In genomic region chr7:44541876-44542610, GRCh38 we compare ENCODE assay signal across 25 cellular contexts. TPM values are rescaled to one million over a fixed set of nuclear protein-coding genes. Genes with fewer than 3 reads are reported as not detected.
DNase-seq lines count a peak whose midpoint lies in the region; ATAC-seq and TF ChIP-seq lines count a peak whose summit lies in the region.
"Had no signal": no experiment of that assay in that cellular context is flagged by ENCODE, and none has a peak within 500 bp of the region (broad histone marks: within the 10 kb centered on the region; RNA-seq: fewer than 3 reads in every experiment).

No MANE protein-coding gene starts in this region.

- no peak overlapping the region for H3K4me3 ChIP-seq in PC-9
- no peak overlapping the region for H3K4me3 ChIP-seq in right lobe of liver
- H3K4me3 ChIP-seq in left lung = no peak overlapping the region
- H3K4me3 ChIP-seq: A549, BLaER1, heart right ventricle, mucosa of descending colon had no signal

- H4K20me1 ChIP-seq in PC-9 (ENCODE audit: insufficient read depth) = no peaks in the 10 kb centered on the region
- H4K20me1 ChIP-seq: BLaER1 had no signal

- peaks cover 33% of the 10 kb centered on the region for H3F3A ChIP-seq in PC-9 (ENCODE audit: insufficient read depth, low read depth)

- no peaks in the 10 kb centered on the region for H3K79me2 ChIP-seq in PC-9 (ENCODE audit: low read depth)

- H3K27me3 ChIP-seq in PC-9 (ENCODE audit: insufficient read depth, low read depth) (no peaks in the 10 kb centered on the region), right lobe of liver (no peaks in the 10 kb centered on the region), left lung (no peaks in the 10 kb centered on the region)
- H3K27me3 ChIP-seq: BLaER1, heart right ventricle, neutrophil had no signal

- H3K9me2 ChIP-seq in PC-9 (ENCODE audit: insufficient read depth) = no peaks in the 10 kb centered on the region

- POLR2A ChIA-PET in PC-9 (lab: Charles Lee; ENCODE audit: unreplicated experiment) = no interaction called here

- H3K4me1 ChIP-seq in PC-9 (replicated peaks; ENCODE audit: insufficient read depth) (peaks cover 47% of the 10 kb centered on the region), right lobe of liver (peaks cover 0 to 42% (median 12%) of the 10 kb centered on the region in 4 donors), left lung (peaks cover 0 to 5% of the 10 kb centered on the region in 2 donors)
- H3K4me1 ChIP-seq: BLaER1, heart right ventricle had no signal

- H3K4me1 Mint-ChIP-seq in Calu3 (ENCODE audit: low read depth, unreplicated experiment) = peaks cover 80% of the 10 kb centered on the region
- H3K4me1 Mint-ChIP-seq: brain had no signal

- DNase-seq in Calu3 (no peak), PC-9 (no peak), right lobe of liver (no peak), cerebellar nuclear complex (lab: John Stamatoyannopoulos, UW) (no peak), left lung (no peak)
- DNase-seq: activated CD4-positive, alpha-beta T cell treated with anti-CD3 and anti-CD28 coated beads, Interleukin-2, amount 10 ng/mL, durations not matched to agents 24 days and 14 days; cortex of kidney; H9; heart right ventricle; left ventricle myocardium superior; mucosa of descending colon; NCI-H1092; NCI-H1930; NCI-H345; NCI-H82; stimulated activated CD4-positive, alpha-beta T cell treated with anti-CD3 and anti-CD28 coated beads, Interleukin-4, amount 100 ng/mL, for 24 hours had no signal

- peak overlapping the region; percentile 81 for H3K4me2 ChIP-seq in PC-9
- H3K4me2 ChIP-seq: BLaER1 had no signal

- WGBS in right lobe of liver (ENCODE audit: insufficient coverage, low coverage, low lambda C conversion rate, missing lambda C conversion rate) = 30% methylated on average over 2 of the region's 6 CpGs

- H3K9me3 ChIP-seq in PC-9 (ENCODE audit: insufficient read depth, low read depth) = no peaks in the 10 kb centered on the region
- no peaks in the 10 kb centered on the region for H3K9me3 ChIP-seq in right lobe of liver
- H3K9me3 ChIP-seq in left lung = no peaks in the 10 kb centered on the region
- H3K9me3 ChIP-seq: A549, BLaER1, Caco-2, heart right ventricle, mucosa of descending colon, neutrophil had no signal

- peak overlapping the region; percentile 85 for H3K27ac Mint-ChIP-seq in Calu3 (ENCODE audit: unreplicated experiment)
- H3K27ac Mint-ChIP-seq: activated CD4-positive, alpha-beta T cell treated with anti-CD3 and anti-CD28 coated beads, Interleukin-2, amount 10 ng/mL, durations not matched to agents 24 days and 14 days; activated T-helper 2 cell treated with anti-CD3 and anti-CD28 coated beads, Interferon-gamma antibody, Interleukin-2, Interleukin-4, amounts not matched to agents 10 μg/mL and 5 μg/mL and 100 μg/mL, durations not matched to agents 14 hours and 24 hours and 36 hours; H9; T-helper 1 cell treated with Interleukin-12 subunit alpha and Interleukin-12 subunit beta and Interleukin-4 antibody, amounts not matched to agents 30 μg/mL and 1 μg/mL, for 36 hours had no signal

- H3K9me3 Mint-ChIP-seq in Calu3 (ENCODE audit: low read depth, unreplicated experiment) = no peaks in the 10 kb centered on the region
- H3K9me3 Mint-ChIP-seq: activated CD4-positive, alpha-beta T cell treated with anti-CD3 and anti-CD28 coated beads, Interleukin-2, amount 10 ng/mL, durations not matched to agents 24 days and 14 days; activated T-helper 2 cell treated with anti-CD3 and anti-CD28 coated beads, Interferon-gamma antibody, Interleukin-2, Interleukin-4, amounts not matched to agents 10 μg/mL and 5 μg/mL and 100 μg/mL, durations not matched to agents 14 hours and 24 hours and 36 hours; H9; T-helper 1 cell treated with Interleukin-12 subunit alpha and Interleukin-12 subunit beta and Interleukin-4 antibody, amounts not matched to agents 30 μg/mL and 1 μg/mL, for 36 hours had no signal

- BruUV-seq in Calu3 (replicated peaks; lab: Mats Ljungman, UMichigan) = TSS peak; percentile 84
- no TSS peak for BruUV-seq in PC-9 (replicated peaks; lab: Mats Ljungman, UMichigan)

- TF ChIP-seq POLR2A in right lobe of liver (IDR thresholded peaks at IDR 0.05) = no peak

- H3K36me3 ChIP-seq in PC-9 (ENCODE audit: low read depth) (no peaks in the 10 kb centered on the region), right lobe of liver (no peaks in the 10 kb centered on the region), left lung (no peaks in the 10 kb centered on the region)
- H3K36me3 ChIP-seq: BLaER1, heart right ventricle, neutrophil had no signal

- no peak overlapping the region for H2AFZ ChIP-seq in PC-9

- TF ChIP-seq CTCF in Calu3 (IDR thresholded peaks at IDR 0.05; ENCODE audit: unreplicated experiment) = no peak
- no peak for TF ChIP-seq CTCF in PC-9 (conservative IDR thresholded peaks at IDR 0.05)
- no peak for TF ChIP-seq CTCF in right lobe of liver (IDR thresholded peaks at IDR 0.05)
- TF ChIP-seq CTCF in left lung (IDR thresholded peaks at IDR 0.05) = no peak

- ATAC-seq in right lobe of liver = no peak
- no peak for ATAC-seq in left lung
- no peak for ATAC-seq in GM18867 (IDR thresholded peaks at IDR 0.05; ENCODE audit: unreplicated experiment)
- ATAC-seq: left ventricle myocardium superior had no signal

- H3K27ac ChIP-seq in PC-9 (peak overlapping the region; percentile 80; the same call in 1 of the 2 replicates), right lobe of liver (peak overlapping the region; percentile 90 to 99 (median 92)), left lung (no peak overlapping the region)
- H3K27ac ChIP-seq: BLaER1, heart right ventricle, neutrophil had no signal

- CTCF ChIA-PET in Calu3 (lab: Charles Lee) (interaction anchor here (0.7 to 1.7 kb wide), 7 partner anchors 14 to 96 kb away, joined by 3 to 12 read pairs (median 3); partner anchors contain the start of gene DDX56), PC-9 (lab: Charles Lee) (no interaction called here)

- no peaks in the 10 kb centered on the region for H3K27me3 Mint-ChIP-seq in Calu3 (ENCODE audit: unreplicated experiment)

- peak overlapping the region; percentile 78 for H3K4me3 Mint-ChIP-seq in Calu3 (ENCODE audit: low read depth, unreplicated experiment)
- H3K4me3 Mint-ChIP-seq: activated CD4-positive, alpha-beta T cell treated with anti-CD3 and anti-CD28 coated beads, Interleukin-2, amount 10 ng/mL, durations not matched to agents 24 days and 14 days; brain; H9; T-helper 1 cell treated with Interleukin-12 subunit alpha and Interleukin-12 subunit beta and Interleukin-4 antibody, amounts not matched to agents 30 μg/mL and 1 μg/mL, for 36 hours had no signal

- peaks cover 43% of the 10 kb centered on the region for H3K36me3 Mint-ChIP-seq in Calu3 (ENCODE audit: insufficient read depth, unreplicated experiment)
- H3K36me3 Mint-ChIP-seq: brain had no signal

- intact Hi-C loops in Calu3 (cut with micrococcal nuclease; ENCODE audit: unreplicated experiment) (loop anchor here (1.0 kb wide), 2 partner anchors 23 to 52 kb away; partner anchors contain the start of gene NUDCD3), PC-9 (cut with micrococcal nuclease; ENCODE audit: unreplicated experiment) (no loop called here), right lobe of liver (cut with DNase I) (no loop called here), left lung (cut with DNase I) (no loop called here)

RNA-seq across cellular contexts. Expression of gene NPC1L1, which starts 0.9 kb away (rescaled TPM):
- total RNA-seq in Calu3 (2022) = 45.0 and 46.0 TPM in 2 replicates
- 0.28 and 0.30 TPM in 2 replicates for total RNA-seq in PC-9 (2021)
- total RNA-seq in right lobe of liver = 10 to 100 TPM; 17.0 to 49.8 (median 21.1) TPM
- total RNA-seq in left lung = under 1 TPM in 1 of 2 donors, not detected in 1; 0.06 TPM
- total RNA-seq: activated CD4-positive, alpha-beta T cell treated with anti-CD3 and anti-CD28 coated beads, Interleukin-2, amount 10 ng/mL, durations not matched to agents 24 days and 14 days; activated T-helper 2 cell treated with anti-CD3 and anti-CD28 coated beads, Interferon-gamma antibody, Interleukin-2, Interleukin-4, amounts not matched to agents 10 μg/mL and 5 μg/mL and 100 μg/mL, durations not matched to agents 14 hours and 24 hours and 36 hours; endothelial cell of umbilical vein; left ventricle myocardium superior had no signal

RNA-seq across cellular contexts. Expression of gene DDX56, which starts 31.7 kb away (rescaled TPM):
- total RNA-seq in Calu3 (2022) (157 and 168 TPM in 2 replicates), PC-9 (2021) (113 and 125 TPM in 2 replicates), right lobe of liver (10 to 100 TPM; 31.8 to 42.2 (median 36.5) TPM), left lung (10 to 100 TPM; 43.1 to 58.0 TPM)

RNA-seq across cellular contexts. Expression of gene TMED4, which starts 40.0 kb away (rescaled TPM):
- total RNA-seq in Calu3 (2022) = 115 and 128 TPM in 2 replicates
- 134 and 161 TPM in 2 replicates for total RNA-seq in PC-9 (2021)
- 10 to 100 TPM; 32.5 to 91.1 (median 41.7) TPM for total RNA-seq in right lobe of liver
- 10 to 100 TPM; 69.6 to 84.7 TPM for total RNA-seq in left lung

RNA-seq across cellular contexts. Expression of gene NUDCD3, which starts 51.6 kb away (rescaled TPM):
- total RNA-seq in Calu3 (2022) = 176 and 202 TPM in 2 replicates
- 149 and 158 TPM in 2 replicates for total RNA-seq in PC-9 (2021)
- total RNA-seq in right lobe of liver = 10 to 100 TPM; 24.4 to 47.1 (median 42.5) TPM
- 10 to 100 TPM; 90.1 to 93.4 TPM for total RNA-seq in left lung

Comparison
In these comparisons a context has a peak if more than half of its experiments do, and no peak if none do; other contexts are left out.
1. H3K27ac ChIP-seq: peak in PC-9 (single experiment) and right lobe of liver (3 of 3); none in left lung (0 of 2).
2. RNA of gene NPC1L1, which starts 0.9 kb away (total RNA-seq): 45.0 to 46.0 TPM in Calu3 and 17.0 to 49.8 TPM in right lobe of liver; 0.28 to 0.30 TPM in PC-9 and 0.06 TPM in left lung; every median in the first group is over 10 times any median in the second.